In the genomic region with DNA sequence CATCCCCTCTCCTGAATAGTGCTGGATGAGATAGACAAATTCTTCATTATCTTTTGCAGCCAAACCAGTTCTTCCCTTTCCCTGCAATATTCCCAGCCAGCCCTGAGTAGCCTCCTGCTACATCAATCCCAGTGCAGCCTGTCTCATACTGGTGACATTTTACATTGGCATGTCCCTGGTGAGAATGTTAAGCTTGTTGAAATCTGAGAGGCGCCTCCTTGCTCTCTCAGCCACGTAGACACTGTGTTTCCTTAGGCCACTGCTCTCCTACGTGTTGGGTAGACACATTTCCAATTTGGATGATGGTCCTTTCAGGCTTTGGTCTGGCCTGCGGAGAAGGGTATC, we compare ENCODE assay signal across 22 cellular contexts.
A peak's percentile ranks its signal among the peaks of the same experiment; 100 is the strongest.
DNase-seq lines count a peak whose midpoint lies in the region; ATAC-seq, FAIRE-seq and TF ChIP-seq lines count a peak whose summit lies in the region.
"Had no signal": no experiment of that assay in that cellular context is flagged by ENCODE, and none has a peak within 500 bp of the region (broad histone marks: within the 10 kb centered on the region; RNA-seq: fewer than 3 reads in every experiment).

No MANE protein-coding gene starts in this region.

- DNase-seq in A172 (ENCODE audit: low spot score) (peak; percentile 36), astrocyte (ENCODE audit: low read depth) (peak; percentile 18), left ventricle myocardium superior (no peak), neural crest cell (ENCODE audit: low read depth, low spot score) (no peak), tibial nerve (ENCODE audit: low spot score in 2 of 2) (no peak), esophagus muscularis mucosa (ENCODE audit: extremely low spot score) (no peak), SKM-1 treated with dmso at 0.1 percent for 144 hours (lab: John Stamatoyannopoulos, UW; ENCODE audit: unreplicated experiment) (no peak)
- DNase-seq: activated CD4-positive, alpha-beta memory T cell treated with anti-CD3 and anti-CD28 coated beads for 36 hours; activated naive CD8-positive, alpha-beta T cell treated with anti-CD3 and anti-CD28 coated beads for 36 hours; activated T-cell treated with anti-CD3 and anti-CD28 coated beads, Interleukin-2, amount 50 U/mL, for 24 hours; caudate nucleus; effector memory CD8-positive, alpha-beta T cell; EL; HFFc6; naive thymus-derived CD4-positive, alpha-beta T cell; NCI-H1694; RPMI8226; stimulated activated CD4-positive, alpha-beta T cell treated with anti-CD3 and anti-CD28 coated beads, Interleukin-15, amount 100 ng/mL, for 24 hours; uterus had no signal

- TF ChIP-seq EP300 in tibial nerve (IDR thresholded peaks at IDR 0.05) = no peak
- TF ChIP-seq EP300 in esophagus muscularis mucosa (IDR thresholded peaks at IDR 0.05) = no peak

- H3K4me1 Mint-ChIP-seq in astrocyte (ENCODE audit: low read depth, unreplicated experiment) (peaks cover 24% of the 10 kb centered on the region), neural crest cell (peaks cover 21% of the 10 kb centered on the region)
- H3K4me1 Mint-ChIP-seq: activated naive CD8-positive, alpha-beta T cell treated with anti-CD3 and anti-CD28 coated beads for 36 hours; naive thymus-derived CD4-positive, alpha-beta T cell had no signal

- peaks cover 25% of the 10 kb centered on the region for H3K36me3 Mint-ChIP-seq in astrocyte (ENCODE audit: low read depth, unreplicated experiment)
- no peaks in the 10 kb centered on the region for H3K36me3 Mint-ChIP-seq in neural crest cell (ENCODE audit: low read depth)
- H3K36me3 Mint-ChIP-seq: activated CD4-positive, alpha-beta memory T cell treated with anti-CD3 and anti-CD28 coated beads for 36 hours; activated naive CD8-positive, alpha-beta T cell treated with anti-CD3 and anti-CD28 coated beads for 36 hours; naive thymus-derived CD4-positive, alpha-beta T cell had no signal

- TF ChIP-seq POLR2A in tibial nerve (IDR thresholded peaks at IDR 0.05) = no peak
- no peak for TF ChIP-seq POLR2A in esophagus muscularis mucosa (IDR thresholded peaks at IDR 0.05; ENCODE audit: low read depth)

- no peaks in the 10 kb centered on the region for H3K9me3 ChIP-seq in astrocyte (ENCODE audit: insufficient read depth, low read depth, low read length)
- no peaks in the 10 kb centered on the region for H3K9me3 ChIP-seq in tibial nerve
- H3K9me3 ChIP-seq in esophagus muscularis mucosa = no peaks in the 10 kb centered on the region
- H3K9me3 ChIP-seq: uterus had no signal

- no peak for TF ChIP-seq CTCF in astrocyte (IDR thresholded peaks at IDR 0.05; ENCODE audit: insufficient read depth, low read depth, low read length)
- no peak for TF ChIP-seq CTCF in neural crest cell (conservative IDR thresholded peaks at IDR 0.05)
- no peak for TF ChIP-seq CTCF in tibial nerve (IDR thresholded peaks at IDR 0.05)
- no peak for TF ChIP-seq CTCF in esophagus muscularis mucosa (IDR thresholded peaks at IDR 0.05)

- no peak overlapping the region for H3K27ac ChIP-seq in astrocyte (ENCODE audit: low read depth, low read length)
- no peak overlapping the region for H3K27ac ChIP-seq in tibial nerve
- peak overlapping the region in 1 of 4 donors; percentile 31 for H3K27ac ChIP-seq in esophagus muscularis mucosa (replicated peaks in 1 of 4)
- H3K27ac ChIP-seq: uterus had no signal

- H3K4me2 ChIP-seq in astrocyte (ENCODE audit: low read length) = no peak overlapping the region

- peak; percentile 52 for ATAC-seq in left ventricle myocardium superior
- ATAC-seq in HG03520 (IDR thresholded peaks at IDR 0.05; ENCODE audit: unreplicated experiment) = no peak
- ATAC-seq: effector memory CD8-positive, alpha-beta T cell; HepG2 had no signal

- H3K4me3 Mint-ChIP-seq in astrocyte (ENCODE audit: unreplicated experiment) (peak overlapping the region; percentile 12), neural crest cell (no peak overlapping the region)
- H3K4me3 Mint-ChIP-seq: activated CD4-positive, alpha-beta memory T cell treated with anti-CD3 and anti-CD28 coated beads for 36 hours; activated naive CD8-positive, alpha-beta T cell treated with anti-CD3 and anti-CD28 coated beads for 36 hours; activated T-cell treated with anti-CD3 and anti-CD28 coated beads, Interleukin-2, amount 50 U/mL, for 24 hours; effector memory CD8-positive, alpha-beta T cell; HFFc6; naive thymus-derived CD4-positive, alpha-beta T cell; stimulated activated naive CD8-positive, alpha-beta T cell treated with anti-CD3 and anti-CD28 coated beads, Interleukin-15, Interleukin-2, amounts not matched to agents 100 ng/mL and 50 ng/mL, for 24 hours had no signal

- H3K27ac Mint-ChIP-seq in astrocyte (ENCODE audit: unreplicated experiment) = peak overlapping the region; percentile 8
- H3K27ac Mint-ChIP-seq in neural crest cell (ENCODE audit: unreplicated experiment) = peak overlapping the region; percentile 16
- H3K27ac Mint-ChIP-seq: activated CD4-positive, alpha-beta memory T cell treated with anti-CD3 and anti-CD28 coated beads for 36 hours; activated naive CD8-positive, alpha-beta T cell treated with anti-CD3 and anti-CD28 coated beads for 36 hours; activated T-cell treated with anti-CD3 and anti-CD28 coated beads, Interleukin-2, amount 50 U/mL, for 24 hours; effector memory CD8-positive, alpha-beta T cell; HFFc6; stimulated activated naive CD8-positive, alpha-beta T cell treated with anti-CD3 and anti-CD28 coated beads, Interleukin-15, Interleukin-2, amounts not matched to agents 100 ng/mL and 50 ng/mL, for 24 hours had no signal

- H3K4me3 ChIP-seq in astrocyte (ENCODE audit: insufficient read depth, low read depth, low read length) (no peak overlapping the region), tibial nerve (no peak overlapping the region), esophagus muscularis mucosa (no peak overlapping the region)
- H3K4me3 ChIP-seq: uterus had no signal

- no peak overlapping the region for H3K9ac ChIP-seq in astrocyte (ENCODE audit: low read length)

- FAIRE-seq in astrocyte (lab: Jason Lieb, UNC) = no peak
- FAIRE-seq: HepG2 had no signal

- peaks cover 79% of the 10 kb centered on the region for H3K79me2 ChIP-seq in astrocyte (ENCODE audit: insufficient read depth, low read length)

- H2AFZ ChIP-seq in astrocyte (ENCODE audit: low read depth, low read length) = no peak overlapping the region

- H3K9me3 Mint-ChIP-seq in astrocyte (ENCODE audit: unreplicated experiment) (no peaks in the 10 kb centered on the region), neural crest cell (peaks cover 6% of the 10 kb centered on the region)
- H3K9me3 Mint-ChIP-seq: activated CD4-positive, alpha-beta memory T cell treated with anti-CD3 and anti-CD28 coated beads for 36 hours; activated T-cell treated with anti-CD3 and anti-CD28 coated beads, Interleukin-2, amount 50 U/mL, for 24 hours; HFFc6; stimulated activated naive CD8-positive, alpha-beta T cell treated with anti-CD3 and anti-CD28 coated beads, Interleukin-15, Interleukin-2, amounts not matched to agents 100 ng/mL and 50 ng/mL, for 24 hours had no signal

- peaks cover 86% of the 10 kb centered on the region for H4K20me1 ChIP-seq in astrocyte (ENCODE audit: insufficient read depth, low read length)

- H3K4me1 ChIP-seq in astrocyte (ENCODE audit: insufficient read depth, low read length) (peaks cover 7% of the 10 kb centered on the region), tibial nerve (peaks cover 0 to 7% (median 0%) of the 10 kb centered on the region in 4 donors), esophagus muscularis mucosa (peaks cover 33 to 50% (median 38%) of the 10 kb centered on the region in 4 donors)
- H3K4me1 ChIP-seq: uterus had no signal

- WGBS in tibial nerve, 2 donors = 64 to 66% methylated on average over 4 of the region's 4 CpGs
- WGBS in esophagus muscularis mucosa = 63% methylated on average over 4 of the region's 4 CpGs

- intact Hi-C loops in left ventricle myocardium superior (cut with micrococcal nuclease) (loop anchor here (10.0 kb wide), 1 partner anchor 56 kb away; no protein-coding TSS in a partner anchor), esophagus muscularis mucosa (cut with DNase I) (no loop called here)

- no peaks in the 10 kb centered on the region for H3K27me3 ChIP-seq in astrocyte (ENCODE audit: insufficient read depth, low read length)
- H3K27me3 ChIP-seq in tibial nerve = no peaks in the 10 kb centered on the region
- no peaks in the 10 kb centered on the region for H3K27me3 ChIP-seq in esophagus muscularis mucosa
- H3K27me3 ChIP-seq: uterus had no signal

- H3K27me3 Mint-ChIP-seq in astrocyte (ENCODE audit: low read depth, unreplicated experiment) = no peaks in the 10 kb centered on the region
- H3K27me3 Mint-ChIP-seq in neural crest cell (ENCODE audit: low read depth) = no peaks in the 10 kb centered on the region
- H3K27me3 Mint-ChIP-seq: activated CD4-positive, alpha-beta memory T cell treated with anti-CD3 and anti-CD28 coated beads for 36 hours; activated naive CD8-positive, alpha-beta T cell treated with anti-CD3 and anti-CD28 coated beads for 36 hours; activated T-cell treated with anti-CD3 and anti-CD28 coated beads, Interleukin-2, amount 50 U/mL, for 24 hours; effector memory CD8-positive, alpha-beta T cell; stimulated activated naive CD8-positive, alpha-beta T cell treated with anti-CD3 and anti-CD28 coated beads, Interleukin-15, Interleukin-2, amounts not matched to agents 100 ng/mL and 50 ng/mL, for 24 hours had no signal

- H3K36me3 ChIP-seq in astrocyte (ENCODE audit: insufficient read depth, low read length) (no peaks in the 10 kb centered on the region), tibial nerve (peaks cover 0 to 8% (median 0%) of the 10 kb centered on the region in 3 donors), esophagus muscularis mucosa (no peaks in the 10 kb centered on the region)
- H3K36me3 ChIP-seq: uterus had no signal

Comparison
In these comparisons a context has a peak if more than half of its experiments do, and no peak if none do; other contexts are left out.
1. DNase-seq: peak in A172 (single experiment) and astrocyte (single experiment); none in left ventricle myocardium superior (single experiment), neural crest cell (single experiment), tibial nerve (0 of 2), esophagus muscularis mucosa (single experiment) and SKM-1 treated with dmso at 0.1 percent for 144 hours (single experiment).